11 cellular contexts compared by ENCODE assay signal in genomic region chr7:128259131-128260056, GRCh38. TPM values are rescaled to one million over a fixed set of nuclear protein-coding genes. Genes with fewer than 3 reads are reported as not detected.
A peak's percentile ranks its signal among the peaks of the same experiment; 100 is the strongest.
DNase-seq lines count a peak whose midpoint lies in the region; ATAC-seq and TF ChIP-seq lines count a peak whose summit lies in the region.
"Had no signal": no experiment of that assay in that cellular context is flagged by ENCODE, and none has a peak within 500 bp of the region (broad histone marks: within the 10 kb centered on the region; RNA-seq: fewer than 3 reads in every experiment).

No MANE protein-coding gene starts in this region.

- H3K4me3 ChIP-seq in GM23338: no peak overlapping the region
- H3K4me3 ChIP-seq in trophoblast cell (ENCODE audit: low read depth, low read length): no peak overlapping the region
- no peak overlapping the region for H3K4me3 ChIP-seq in brain microvascular endothelial cell (ENCODE audit: low read depth, low read length)
- H3K4me3 ChIP-seq: heart right ventricle had no signal

- H3K79me2 ChIP-seq in GM23338 (replicated peaks; ENCODE audit: insufficient read depth) (no peaks in the 10 kb centered on the region), trophoblast cell (ENCODE audit: control insufficient read depth, insufficient read depth, low read length, poor library complexity) (no peaks in the 10 kb centered on the region)

- peak overlapping the region; percentile 72 for H2BK12ac ChIP-seq in trophoblast cell (ENCODE audit: low read length)

- peaks cover 1% of the 10 kb centered on the region; the same call in 1 of the 2 replicates for H3K9me2 ChIP-seq in GM23338 (ENCODE audit: insufficient read depth)

- H3K18ac ChIP-seq in trophoblast cell (ENCODE audit: low read length): peak overlapping the region; percentile 12

- H3K9me3 Mint-ChIP-seq in GM23338 (no peaks in the 10 kb centered on the region), endothelial cell (ENCODE audit: unreplicated experiment) (no peaks in the 10 kb centered on the region)

- peaks cover 13% of the 10 kb centered on the region for H3K79me1 ChIP-seq in trophoblast cell (ENCODE audit: low read length)

- H3K4me1 ChIP-seq in GM23338 (ENCODE audit: insufficient read depth) (peaks cover 16% of the 10 kb centered on the region), trophoblast cell (ENCODE audit: control insufficient read depth in 1 of 2, insufficient read depth in 2 of 2, low read length in 2 of 2) (peaks cover 17 to 22% of the 10 kb centered on the region in 2 experiments)
- H3K4me1 ChIP-seq: heart right ventricle had no signal

- no peaks in the 10 kb centered on the region for H3F3A ChIP-seq in GM23338 (replicated peaks; ENCODE audit: low read depth)

- H3K4ac ChIP-seq in trophoblast cell (ENCODE audit: low read depth, low read length): peak overlapping the region; percentile 24

- H3K4me1 Mint-ChIP-seq in GM23338 (peaks cover 30% of the 10 kb centered on the region), endothelial cell (ENCODE audit: unreplicated experiment) (peaks cover 4% of the 10 kb centered on the region)

- WGBS in trophoblast cell (ENCODE audit: extremely low coverage, insufficient coverage, insufficient read length): no CpG with 5 or more reads among the region's 11 CpGs

- no peak for TF ChIP-seq POLR2A in erythroblast (IDR thresholded peaks at IDR 0.05; ENCODE audit: low read length)

- H3K36me3 Mint-ChIP-seq in GM23338 (ENCODE audit: low read depth) (no peaks in the 10 kb centered on the region), endothelial cell (ENCODE audit: low read depth, unreplicated experiment) (peaks cover 4% of the 10 kb centered on the region)

- H3K27ac ChIP-seq in GM23338 (ENCODE audit: low read depth) (no peak overlapping the region), trophoblast cell (ENCODE audit: low read depth, low read length) (peak overlapping the region; percentile 73), brain microvascular endothelial cell (no peak overlapping the region)
- H3K27ac ChIP-seq: heart right ventricle had no signal

- H4K12ac ChIP-seq in trophoblast cell (ENCODE audit: low read depth, low read length): no peak overlapping the region

- in situ Hi-C loops in brain microvascular endothelial cell (cut with HindIII; ENCODE audit: low pct_ligation_motif_present, low sequenced_read_pairs): no loop called here

- H2BK5ac ChIP-seq in trophoblast cell (ENCODE audit: low read depth, low read length, poor library complexity): peak overlapping the region; percentile 15

- no peak overlapping the region for H3K23ac ChIP-seq in trophoblast cell (ENCODE audit: low read length)

- no peaks in the 10 kb centered on the region for H3K36me3 ChIP-seq in GM23338 (ENCODE audit: insufficient read depth)
- no peaks in the 10 kb centered on the region for H3K36me3 ChIP-seq in trophoblast cell (ENCODE audit: control insufficient read depth in 1 of 2, insufficient read depth in 2 of 2, low read length in 2 of 2)
- no peaks in the 10 kb centered on the region for H3K36me3 ChIP-seq in brain microvascular endothelial cell (replicated peaks)
- H3K36me3 ChIP-seq: heart right ventricle had no signal

- H3K9ac ChIP-seq in trophoblast cell (ENCODE audit: low read length): no peak overlapping the region

- peak overlapping the region; percentile 3 for H4K8ac ChIP-seq in trophoblast cell (ENCODE audit: low read depth, low read length)

- peak; percentile 52 for ATAC-seq in GM23338
- ATAC-seq in GM18858 (IDR thresholded peaks at IDR 0.05; ENCODE audit: unreplicated experiment): no peak
- ATAC-seq: heart right ventricle had no signal

- H4K91ac ChIP-seq in trophoblast cell (ENCODE audit: low read depth, low read length): peak overlapping the region; percentile 53

- H2AFZ ChIP-seq in GM23338 (peak overlapping the region; percentile 66; the same call in 1 of the 2 replicates), trophoblast cell (ENCODE audit: insufficient read depth, low read length, poor library complexity) (peak overlapping the region; percentile 55)

- H3K27me3 ChIP-seq in GM23338 (ENCODE audit: insufficient read depth): no peaks in the 10 kb centered on the region
- H3K27me3 ChIP-seq in trophoblast cell (ENCODE audit: insufficient read depth, low read length): no peaks in the 10 kb centered on the region
- peaks cover 6% of the 10 kb centered on the region for H3K27me3 ChIP-seq in brain microvascular endothelial cell (replicated peaks)

- H2BK120ac ChIP-seq in trophoblast cell (ENCODE audit: insufficient read depth, low read length, poor library complexity): peak overlapping the region; percentile 70

- no peak overlapping the region for H2AK5ac ChIP-seq in trophoblast cell (ENCODE audit: low read length)

- H3K27ac Mint-ChIP-seq in GM23338: 0 out of 2 replicates have a peak overlapping the region, but pooled peaks have one; percentile 10
- H3K27ac Mint-ChIP-seq in endothelial cell (ENCODE audit: unreplicated experiment): no peak overlapping the region

- no peak for TF ChIP-seq CTCF in GM23338 (conservative IDR thresholded peaks at IDR 0.05; ENCODE audit: low read depth in 2 of 2)
- no peak for TF ChIP-seq CTCF in endothelial cell (IDR thresholded peaks at IDR 0.05; ENCODE audit: unreplicated experiment)
- no peak for TF ChIP-seq CTCF in brain microvascular endothelial cell (IDR thresholded peaks at IDR 0.05; ENCODE audit: low read depth, low read length, missing control alignments)

- H3K4me3 Mint-ChIP-seq in GM23338 (peak overlapping the region; percentile 3; the same call in 1 of the 3 replicates), endothelial cell (ENCODE audit: unreplicated experiment) (no peak overlapping the region)

- H3K27me3 Mint-ChIP-seq in GM23338 (ENCODE audit: insufficient read depth, low read depth, poor library complexity) (peaks cover 24% of the 10 kb centered on the region), endothelial cell (ENCODE audit: unreplicated experiment) (peaks cover 4% of the 10 kb centered on the region)

- no peak for DNase-seq in GM23338 (ENCODE audit: low spot score)
- peak; percentile 78 for DNase-seq in OCI-M1 (lab: John Stamatoyannopoulos, UW)
- DNase-seq in erythroblast (lab: John Stamatoyannopoulos, UW): peak; percentile 6 to 41
- DNase-seq in trophoblast cell: peak; percentile 68 to 75
- DNase-seq in activated CD4-positive, CD25-positive, alpha-beta regulatory T cell treated with anti-CD3 and anti-CD28 coated beads, Interleukin-2, amount 50 U/mL, for 72 hours: no peak
- DNase-seq in endothelial cell (ENCODE audit: low spot score): no peak
- no peak for DNase-seq in brain microvascular endothelial cell
- DNase-seq: heart right ventricle, T-helper 1 cell had no signal

- peak overlapping the region; percentile 64 for H3K4me2 ChIP-seq in GM23338
- peak overlapping the region; percentile 10 for H3K4me2 ChIP-seq in trophoblast cell (ENCODE audit: low read length)

- H3K9me3 ChIP-seq in trophoblast cell (ENCODE audit: insufficient read depth, low read depth, low read length): no peaks in the 10 kb centered on the region
- H3K9me3 ChIP-seq: heart right ventricle had no signal

- H4K20me1 ChIP-seq in GM23338 (replicated peaks; ENCODE audit: insufficient read depth): no peaks in the 10 kb centered on the region

- H3K14ac ChIP-seq in trophoblast cell (ENCODE audit: low read length): peak overlapping the region; percentile 10

TF ChIP-seq in GM23338, 12 proteins besides CTCF, POLR2A, EP300 and RAD21 (continues in another document):
- TF ChIP-seq REST (IDR thresholded peaks at IDR 0.05; ENCODE audit: unreplicated experiment) (no peak), EZH2phosphoT487 (IDR thresholded peaks at IDR 0.05; ENCODE audit: unreplicated experiment) (no peak), JUNB (IDR thresholded peaks at IDR 0.05; ENCODE audit: unreplicated experiment) (no peak), NANOG (IDR thresholded peaks at IDR 0.05; ENCODE audit: borderline replicate concordance) (no peak), ZNF331 (CRISPR knock-in tag; IDR thresholded peaks at IDR 0.05; ENCODE audit: low read depth) (no peak), STAT1 (IDR thresholded peaks at IDR 0.05; ENCODE audit: unreplicated experiment) (no peak)

RNA-seq across cellular contexts. Expression of gene LEP, which starts 18.3 kb away (rescaled TPM):
- not detected in 2 replicates for total RNA-seq in GM23338 (2014; rRNA removed; shearing (Covaris generic))
- polyA plus RNA-seq in GM23338 (2016; fragmentation: Nextera tagmentation; extraction: Ambion mirVana): not detected in 2 replicates
- polyA plus RNA-seq in trophoblast cell (2013): 0.24 and 0.25 TPM in 2 replicates
- not detected for total RNA-seq in endothelial cell (ENCODE audit: unreplicated experiment)
- polyA plus RNA-seq: neural cell had no signal

Comparison
In these comparisons a context has a peak if more than half of its experiments do, and no peak if none do; other contexts are left out.
1. DNase-seq: peak in OCI-M1 (single experiment), erythroblast (2 of 2) and trophoblast cell (2 of 2); none in GM23338 (single experiment), activated CD4-positive, CD25-positive, alpha-beta regulatory T cell treated with anti-CD3 and anti-CD28 coated beads, Interleukin-2, amount 50 U/mL, for 72 hours (single experiment), endothelial cell (single experiment) and brain microvascular endothelial cell (single experiment).